ENCODE assay signal across 8 cellular contexts in genomic region chr11:10857604-10858504, GRCh38. TPM values are rescaled to one million over a fixed set of nuclear protein-coding genes. Genes with fewer than 3 reads are reported as not detected.
DNase-seq lines count a peak whose midpoint lies in the region; ATAC-seq and TF ChIP-seq lines count a peak whose summit lies in the region.

TSS of gene ZBED5 (minus strand) at chr11:10858053. CDS start at chr11:10854945, 3,108 bp downstream.

- POLR2A ChIA-PET in BJ (lab: Charles Lee), result interaction anchor here (0.5 to 2.5 kb wide), 6 partner anchors 9 to 1762 kb away, joined by 3 to 12 read pairs (median 5); partner anchors contain the start of gene EIF4G2

- peak; percentile 94 for ATAC-seq in HG03460 (IDR thresholded peaks at IDR 0.05; ENCODE audit: unreplicated experiment)

- DNase-seq in BJ (ENCODE audit: low read depth), result peak; percentile 85
- peak; percentile 43 for DNase-seq in GM19240 (ENCODE audit: insufficient read length, low spot score)
- DNase-seq in NCI-H526 (lab: John Stamatoyannopoulos, UW), result peak; percentile 98 to 99
- DNase-seq in activated CD4-positive, alpha-beta T cell treated with anti-CD3 and anti-CD28 coated beads for 48 hours, result peak; percentile 97
- DNase-seq in colonic mucosa, result peak; percentile 98
- peak; percentile 86 to 91 for DNase-seq in stimulated activated CD4-positive, alpha-beta T cell treated with anti-CD3 and anti-CD28 coated beads, Interleukin-1b, Interleukin-23, amount 100 ng/mL, for 4 hours (ENCODE audit: low read depth in 2 of 2)

- H3K4me1 ChIP-seq in colonic mucosa, result no peaks in the 10 kb centered on the region

- H3K27me3 ChIP-seq in BJ (ENCODE audit: control insufficient read depth, insufficient read depth, low read length), result no peaks in the 10 kb centered on the region
- no peaks in the 10 kb centered on the region for H3K27me3 ChIP-seq in colonic mucosa
- H3K27me3 ChIP-seq in layer of hippocampus (ENCODE audit: control insufficient read depth, insufficient read depth, low read length), result no peaks in the 10 kb centered on the region

- H3K9ac ChIP-seq in colonic mucosa (ENCODE audit: low read depth in 2 of 2, low read length in 2 of 2), result peak within 1 kb of the TSS; percentile 89 to 99

- CTCF ChIA-PET in BJ (lab: Yijun Ruan, JAX), result interaction anchor here (0.6 to 2.0 kb wide), 11 partner anchors 10 to 170 kb away, joined by 3 to 7 read pairs (median 3); partner anchors contain the start of gene EIF4G2

- H3K36me3 ChIP-seq in BJ (ENCODE audit: control insufficient read depth, insufficient read depth, low read length) (peaks cover 2% of the 10 kb centered on the region; the same call in 1 of the 2 replicates), colonic mucosa (peaks cover 9% of the 10 kb centered on the region)

- intact Hi-C loops in colonic mucosa (cut with DNase I), result loop anchor here (1.0 to 5.0 kb wide), 2 partner anchors 49 to 74 kb away; no protein-coding TSS in a partner anchor

- H3K9me3 ChIP-seq in colonic mucosa, result no peaks in the 10 kb centered on the region

- peak within 1 kb of the TSS; percentile 94 for H3K4me3 ChIP-seq in BJ (ENCODE audit: low read depth, low read length)
- peak within 1 kb of the TSS; percentile 73 for H3K4me3 ChIP-seq in colonic mucosa

- H3K27ac ChIP-seq in colonic mucosa (peak within 1 kb of the TSS; percentile 100), layer of hippocampus (ENCODE audit: low read depth, low read length) (peak within 1 kb of the TSS; percentile 95)

- TF ChIP-seq CTCF in BJ (IDR thresholded peaks at IDR 0.05; ENCODE audit: insufficient read depth, low read depth, low read length) (peak; percentile 27; the same call in 1 of the 2 replicates), colonic mucosa (IDR thresholded peaks at IDR 0.05) (no peak)

RNA-seq across cellular contexts. Expression of gene ZBED5, which starts in this region (rescaled TPM):
- 43.0 and 75.4 TPM in 2 replicates for polyA plus RNA-seq in BJ (2011; rRNA removed)
- 80.8 and 172 TPM in 2 replicates for polyA minus RNA-seq in BJ (2011; rRNA and poly(A)+ RNA removed)
- total RNA-seq in colonic mucosa, result 10 to 100 TPM; 37.1 to 38.6 TPM

Comparison
In these comparisons a context has a peak if more than half of its experiments do, and no peak if none do; other contexts are left out.
1. Peak in every context shown above with its lines: DNase-seq, ATAC-seq, H3K4me3 ChIP-seq and H3K27ac ChIP-seq.
2. DNase-seq: peak in every context shown above with its lines; median percentile 98 in NCI-H526; 98 in colonic mucosa; 97 in activated CD4-positive, alpha-beta T cell treated with anti-CD3 and anti-CD28 coated beads for 48 hours; 88 in stimulated activated CD4-positive, alpha-beta T cell treated with anti-CD3 and anti-CD28 coated beads, Interleukin-1b, Interleukin-23, amount 100 ng/mL, for 4 hours; 85 in BJ; 43 in GM19240.